12 cellular contexts compared by ENCODE assay signal in the genomic region with DNA sequence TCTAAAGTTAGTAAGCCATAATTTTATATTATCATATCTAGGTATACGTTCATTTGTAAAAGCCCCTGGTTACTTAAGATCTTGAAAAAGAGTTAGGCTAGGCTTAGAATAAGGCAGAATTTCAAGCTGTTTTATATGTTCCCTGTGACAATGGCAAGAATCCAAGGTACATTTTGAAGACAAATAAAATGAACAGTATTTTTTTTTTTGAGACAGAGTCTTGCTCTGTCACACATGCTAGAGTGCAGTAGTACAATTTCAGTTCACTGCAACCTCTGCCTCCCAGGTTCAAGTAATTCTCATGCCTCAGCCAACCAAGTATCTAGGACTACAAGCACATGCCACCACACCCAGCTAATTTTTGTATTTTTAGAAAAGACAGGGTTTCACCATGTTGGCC.
"Had no signal": no experiment of that assay in that cellular context is flagged by ENCODE, and none has a peak within 500 bp of the region (broad histone marks: within the 10 kb centered on the region; RNA-seq: fewer than 3 reads in every experiment).

No MANE protein-coding gene starts in this region.

- H3K9me3 ChIP-seq: sigmoid colon, SK-N-SH, upper lobe of right lung had no signal

- ATAC-seq: activated CD4-positive, CD25-positive, alpha-beta regulatory T cell treated with anti-CD3 and anti-CD28 coated beads, Interleukin-2, amount 50 U/mL, for 24 hours; activated naive CD4-positive, alpha-beta T cell treated with anti-CD3 and anti-CD28 coated beads, Interleukin-2, amount 50 U/mL, for 72 hours had no signal

- H3K27ac ChIP-seq: brain microvascular endothelial cell had no signal

- FAIRE-seq: islet of Langerhans had no signal

- DNase-seq: amygdala; brain microvascular endothelial cell; endodermal cell; left ventricle myocardium superior; sigmoid colon; SK-N-SH; stimulated activated CD4-positive, alpha-beta T cell treated with anti-CD3 and anti-CD28 coated beads, Interleukin-12 subunit alpha, Interleukin-12 subunit beta, amount 100 ng/mL, for 4 hours; stimulated activated naive CD4-positive, alpha-beta T cell treated with Interleukin-2 at 50 U/mL for 16 hours; upper lobe of right lung had no signal

- H3K4me2 ChIP-seq: SK-N-SH had no signal

- H3K4me3 ChIP-seq: sigmoid colon, upper lobe of right lung had no signal

- H3K27me3 ChIP-seq: brain microvascular endothelial cell, sigmoid colon, upper lobe of right lung had no signal

- H3K9ac ChIP-seq: SK-N-SH had no signal

- H3K36me3 ChIP-seq: brain microvascular endothelial cell, sigmoid colon, upper lobe of right lung had no signal
